25 cellular contexts compared by ENCODE assay signal in the genomic region with DNA sequence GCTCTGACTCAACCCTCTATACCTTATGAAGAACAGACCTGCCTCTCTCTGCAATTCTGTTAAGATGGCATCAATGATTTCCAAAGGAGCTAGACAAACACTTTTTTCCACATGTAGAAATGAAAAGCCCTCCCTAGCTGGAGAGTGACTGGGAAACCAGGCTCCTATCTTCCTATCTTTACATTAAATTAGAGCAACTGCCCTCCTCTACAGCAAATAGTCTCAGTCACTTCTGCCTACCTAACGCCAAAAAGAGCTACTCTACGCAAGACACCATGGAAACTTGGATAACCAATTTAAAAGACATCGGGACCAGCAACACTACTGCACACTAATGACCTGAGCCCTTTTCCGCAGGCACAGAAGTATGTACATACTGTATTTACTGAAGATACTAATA.
DNase-seq lines count a peak whose midpoint lies in the region; ATAC-seq and TF ChIP-seq lines count a peak whose summit lies in the region.
"Had no signal": no experiment of that assay in that cellular context is flagged by ENCODE, and none has a peak within 500 bp of the region (broad histone marks: within the 10 kb centered on the region; RNA-seq: fewer than 3 reads in every experiment).

No MANE protein-coding gene starts in this region.

- H3K27me3 ChIP-seq in left ventricle myocardium inferior (ENCODE audit: low read depth) (no peaks in the 10 kb centered on the region), neural progenitor cell (no peaks in the 10 kb centered on the region)

- CTCF ChIA-PET in activated CD8-positive, alpha-beta T cell treated with anti-CD3 and anti-CD28 coated beads for 36 hours (lab: Charles Lee): no interaction called here

- no peak overlapping the region for H2AFZ ChIP-seq in neural progenitor cell (replicated peaks)

- H3K4me3 Mint-ChIP-seq in memory B cell: no peak overlapping the region
- no peak overlapping the region for H3K4me3 Mint-ChIP-seq in neural progenitor cell
- H3K4me3 Mint-ChIP-seq in activated CD8-positive, alpha-beta T cell treated with anti-CD3 and anti-CD28 coated beads for 36 hours: no peak overlapping the region
- H3K4me3 Mint-ChIP-seq: CD14-positive monocyte; CD8-positive, alpha-beta memory T cell had no signal

- H3F3A ChIP-seq in neural progenitor cell (ENCODE audit: low read depth): peaks cover 9% of the 10 kb centered on the region

- H3K4me3 ChIP-seq in left ventricle myocardium inferior: no peak overlapping the region
- H3K4me3 ChIP-seq in neural progenitor cell: no peak overlapping the region
- H3K4me3 ChIP-seq: A549, SK-N-MC had no signal

- H3K4me1 ChIP-seq in left ventricle myocardium inferior: peaks cover 78% of the 10 kb centered on the region
- H3K4me1 ChIP-seq in neural progenitor cell: peaks cover 29% of the 10 kb centered on the region

- DNase-seq in left ventricle myocardium inferior (no peak), Right ventricle myocardium inferior (ENCODE audit: missing footprints) (no peak), SK-N-DZ (ENCODE audit: low spot score) (peak; percentile 33), memory B cell (ENCODE audit: low spot score in 2 of 2) (no peak), neural progenitor cell (ENCODE audit: low spot score) (no peak)
- no peak for DNase-seq in activated CD8-positive, alpha-beta T cell treated with anti-CD3 and anti-CD28 coated beads for 36 hours
- DNase-seq: AML-193; CD8-positive, alpha-beta memory T cell; DMS 273 treated with DMSO at 0.1 percent for 48 hours; DMS79 treated with DMSO at 0.1 percent for 48 hours; NCI-H1092; NCI-H1436; NCI-H187; NCI-H2081 treated with DMSO at 0.1 percent for 48 hours; NCI-H2171; NCI-H226; NCI-H510A; NCI-H69; RPMI8226; SHP77 treated with DMSO at 0.1 percent for 48 hours had no signal

- intact Hi-C loops in left ventricle myocardium inferior (cut with micrococcal nuclease): no loop called here
- intact Hi-C loops in Right ventricle myocardium inferior (cut with DNase I): no loop called here
- intact Hi-C loops in activated CD8-positive, alpha-beta T cell treated with anti-CD3 and anti-CD28 coated beads for 36 hours (cut with micrococcal nuclease): no loop called here

- H4K20me1 ChIP-seq in neural progenitor cell (ENCODE audit: low read depth): peaks cover 60% of the 10 kb centered on the region

- ATAC-seq in Right ventricle myocardium inferior (no peak), memory B cell (ENCODE audit: low read depth) (no peak), GM18511 (IDR thresholded peaks at IDR 0.05; ENCODE audit: unreplicated experiment) (no peak)
- ATAC-seq in activated CD8-positive, alpha-beta T cell treated with anti-CD3 and anti-CD28 coated beads for 36 hours: no peak
- ATAC-seq: A549 had no signal

- H3K27ac Mint-ChIP-seq in memory B cell: peak overlapping the region; percentile 69
- no peak overlapping the region for H3K27ac Mint-ChIP-seq in neural progenitor cell
- no peak overlapping the region for H3K27ac Mint-ChIP-seq in activated CD8-positive, alpha-beta T cell treated with anti-CD3 and anti-CD28 coated beads for 36 hours
- H3K27ac Mint-ChIP-seq: CD14-positive monocyte had no signal

- peaks cover 85% of the 10 kb centered on the region for H3K79me2 ChIP-seq in neural progenitor cell (ENCODE audit: low read depth)

- H3K36me3 Mint-ChIP-seq in memory B cell: peaks cover 18% of the 10 kb centered on the region
- H3K36me3 Mint-ChIP-seq in neural progenitor cell: peaks cover 4% of the 10 kb centered on the region
- no peaks in the 10 kb centered on the region for H3K36me3 Mint-ChIP-seq in activated CD8-positive, alpha-beta T cell treated with anti-CD3 and anti-CD28 coated beads for 36 hours (ENCODE audit: low read depth)
- H3K36me3 Mint-ChIP-seq: CD14-positive monocyte had no signal

- peak overlapping the region; percentile 85 for H3K27ac ChIP-seq in left ventricle myocardium inferior (replicated peaks)
- H3K27ac ChIP-seq in neural progenitor cell: no peak overlapping the region
- H3K27ac ChIP-seq: A549, HL-60, SK-N-MC had no signal

- no peak overlapping the region for H3K9ac ChIP-seq in neural progenitor cell

- no peak overlapping the region for H3K4me2 ChIP-seq in neural progenitor cell
- H3K4me2 ChIP-seq: A549 had no signal

- H3K36me3 ChIP-seq in left ventricle myocardium inferior (no peaks in the 10 kb centered on the region), neural progenitor cell (no peaks in the 10 kb centered on the region)

- H3K27me3 Mint-ChIP-seq in memory B cell (no peaks in the 10 kb centered on the region), neural progenitor cell (ENCODE audit: insufficient read depth, low read depth) (no peaks in the 10 kb centered on the region)
- no peaks in the 10 kb centered on the region for H3K27me3 Mint-ChIP-seq in activated CD8-positive, alpha-beta T cell treated with anti-CD3 and anti-CD28 coated beads for 36 hours
- H3K27me3 Mint-ChIP-seq: CD8-positive, alpha-beta memory T cell had no signal

- H3K9me3 Mint-ChIP-seq in memory B cell (no peaks in the 10 kb centered on the region), neural progenitor cell (peaks cover 10% of the 10 kb centered on the region)
- no peaks in the 10 kb centered on the region for H3K9me3 Mint-ChIP-seq in activated CD8-positive, alpha-beta T cell treated with anti-CD3 and anti-CD28 coated beads for 36 hours
- H3K9me3 Mint-ChIP-seq: CD8-positive, alpha-beta memory T cell had no signal

- POLR2A ChIA-PET in activated CD8-positive, alpha-beta T cell treated with anti-CD3 and anti-CD28 coated beads for 36 hours (lab: Charles Lee): no interaction called here

- H3K9me3 ChIP-seq in left ventricle myocardium inferior (replicated peaks): peaks cover 5% of the 10 kb centered on the region
- no peaks in the 10 kb centered on the region for H3K9me3 ChIP-seq in neural progenitor cell (ENCODE audit: low read depth)
- H3K9me3 ChIP-seq: A549 had no signal

- peaks cover 66% of the 10 kb centered on the region for H3K4me1 Mint-ChIP-seq in memory B cell
- peaks cover 21% of the 10 kb centered on the region for H3K4me1 Mint-ChIP-seq in neural progenitor cell
- H3K4me1 Mint-ChIP-seq in activated CD8-positive, alpha-beta T cell treated with anti-CD3 and anti-CD28 coated beads for 36 hours (ENCODE audit: low read depth): no peaks in the 10 kb centered on the region
- H3K4me1 Mint-ChIP-seq: CD14-positive monocyte had no signal

- TF ChIP-seq CTCF in left ventricle myocardium inferior (IDR thresholded peaks at IDR 0.05; ENCODE audit: borderline replicate concordance) (no peak), neural progenitor cell (IDR thresholded peaks at IDR 0.05) (no peak)
- TF ChIP-seq CTCF in activated CD8-positive, alpha-beta T cell treated with anti-CD3 and anti-CD28 coated beads for 36 hours (IDR thresholded peaks at IDR 0.05): no peak
